Comparison of ENCODE assay signal across 2 cellular contexts in the genomic region with DNA sequence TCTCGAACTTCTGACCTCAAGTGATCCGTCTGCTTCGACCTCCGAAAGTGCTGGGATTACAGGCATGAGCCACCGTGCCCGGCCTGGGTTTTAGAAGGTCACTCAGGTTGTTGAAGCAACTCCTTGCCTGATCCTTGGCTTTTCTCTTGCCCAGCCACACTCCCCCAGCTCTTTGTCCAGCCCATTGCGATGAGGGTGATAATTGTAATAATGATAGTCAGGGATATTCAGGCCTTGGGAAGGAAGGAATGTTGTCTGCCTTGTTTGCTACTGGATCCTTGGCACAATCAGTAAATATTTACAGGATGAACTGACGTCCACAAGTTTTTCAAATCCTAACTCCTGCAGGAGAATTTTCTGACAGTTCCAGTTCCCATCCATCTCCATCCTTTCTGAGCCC.
TF ChIP-seq lines count a peak whose summit lies in the region.

No MANE protein-coding gene starts in this region.

TF ChIP-seq in IMR-90, 13 proteins besides CTCF, POLR2A, EP300 and RAD21:
- TF ChIP-seq MAFK (IDR thresholded peaks at IDR 0.05; ENCODE audit: low read depth, low read length) (no peak), MXI1 (IDR thresholded peaks at IDR 0.05; ENCODE audit: borderline replicate concordance, low read depth, low read length) (no peak), CEBPB (IDR thresholded peaks at IDR 0.05; ENCODE audit: low read depth, low read length) (no peak), NFE2L2 (IDR thresholded peaks at IDR 0.05; ENCODE audit: low read depth, low read length) (no peak), FOS (IDR thresholded peaks at IDR 0.05; ENCODE audit: low read depth, low read length) (no peak), RCOR1 (IDR thresholded peaks at IDR 0.05; ENCODE audit: insufficient replicate concordance, low read length) (no peak)
- TF ChIP-seq, protein P1, sequence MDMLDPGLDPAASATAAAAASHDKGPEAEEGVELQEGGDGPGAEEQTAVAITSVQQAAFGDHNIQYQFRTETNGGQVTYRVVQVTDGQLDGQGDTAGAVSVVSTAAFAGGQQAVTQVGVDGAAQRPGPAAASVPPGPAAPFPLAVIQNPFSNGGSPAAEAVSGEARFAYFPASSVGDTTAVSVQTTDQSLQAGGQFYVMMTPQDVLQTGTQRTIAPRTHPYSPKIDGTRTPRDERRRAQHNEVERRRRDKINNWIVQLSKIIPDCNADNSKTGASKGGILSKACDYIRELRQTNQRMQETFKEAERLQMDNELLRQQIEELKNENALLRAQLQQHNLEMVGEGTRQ (IDR thresholded peaks at IDR 0.05; ENCODE audit: low read depth, low read length), result no peak

TF ChIP-seq in GM12891, 5 proteins besides CTCF, POLR2A, EP300 and RAD21:
- TF ChIP-seq POU2F2 (IDR thresholded peaks at IDR 0.05; ENCODE audit: low read depth, low read length), result no peak
- TF ChIP-seq TAF1 (IDR thresholded peaks at IDR 0.05; ENCODE audit: low read depth, low read length), result no peak
- no peak for TF ChIP-seq PAX5 (IDR thresholded peaks at IDR 0.05; ENCODE audit: insufficient read depth, low read length, severe bottlenecking)
- TF ChIP-seq POLR2AphosphoS5 (IDR thresholded peaks at IDR 0.05; ENCODE audit: low read depth, low read length), result no peak
- no peak for TF ChIP-seq SPI1 (IDR thresholded peaks at IDR 0.05; ENCODE audit: low read depth, low read length)
